8 cellular contexts compared by ENCODE assay signal in the genomic region with DNA sequence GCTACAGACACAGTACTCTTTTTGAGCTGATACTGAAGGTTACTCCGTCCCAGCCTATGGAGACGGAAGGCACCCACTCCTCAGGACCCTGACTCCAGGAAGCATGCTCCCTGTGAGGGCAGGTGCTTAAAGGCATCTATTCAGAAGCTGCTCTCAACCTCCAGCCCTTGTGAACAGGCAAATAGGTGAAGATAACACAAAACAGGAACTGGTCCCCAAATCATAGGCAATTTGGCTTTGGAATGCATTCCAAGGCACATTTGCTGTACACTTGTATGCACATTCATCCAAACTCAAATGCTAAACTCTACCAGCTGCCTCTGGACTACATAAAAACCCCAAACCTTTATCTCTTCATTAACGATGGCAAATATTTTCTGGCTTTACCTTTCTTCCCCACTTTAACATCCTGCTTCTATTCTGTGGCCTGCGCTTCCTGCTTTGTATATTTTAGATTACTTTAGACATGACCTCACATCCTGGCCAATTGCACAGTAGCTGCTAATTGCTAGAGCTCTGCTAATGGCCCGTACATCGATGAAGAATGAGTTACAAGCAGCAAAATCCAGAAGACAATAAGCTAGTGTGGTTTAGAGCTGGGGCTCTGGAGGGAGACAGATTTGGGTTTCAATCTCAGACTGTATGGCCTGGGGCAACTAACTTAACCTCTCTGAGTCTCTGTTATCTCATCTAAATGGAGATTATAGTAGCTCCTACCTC. TPM values are rescaled to one million over a fixed set of nuclear protein-coding genes. Genes with fewer than 3 reads are reported as not detected.
DNase-seq lines count a peak whose midpoint lies in the region; ATAC-seq, FAIRE-seq and TF ChIP-seq lines count a peak whose summit lies in the region.

No MANE protein-coding gene starts in this region.

- ATAC-seq in GM19463 (IDR thresholded peaks at IDR 0.05; ENCODE audit: unreplicated experiment): peak; percentile 25
- ATAC-seq in activated naive CD4-positive, alpha-beta T cell treated with anti-CD3 and anti-CD28 coated beads, Interleukin-2, amount 50 U/mL, for 72 hours: peak in 1 of 2 donors; percentile 21

- H3K79me2 ChIP-seq in Karpas-422 (ENCODE audit: low read length): peaks cover 79% of the 10 kb centered on the region

- H3K9me2 ChIP-seq in Karpas-422 (replicated peaks; ENCODE audit: insufficient read depth, low read length): no peaks in the 10 kb centered on the region

- peaks cover 41% of the 10 kb centered on the region for H3K27me3 Mint-ChIP-seq in type B pancreatic cell

- peak overlapping the region; percentile 26 for H3K4me3 ChIP-seq in GM12875 (ENCODE audit: low read depth, low read length)
- H3K4me3 ChIP-seq in Karpas-422 (ENCODE audit: low read length): peak overlapping the region; percentile 79

- H3K36me3 ChIP-seq in Karpas-422 (ENCODE audit: insufficient read depth, low read length): peaks cover 25% of the 10 kb centered on the region

- no peak overlapping the region for H2AFZ ChIP-seq in Karpas-422 (ENCODE audit: low read length)

- peaks cover 10% of the 10 kb centered on the region; the same call in 1 of the 2 replicates for H4K20me1 ChIP-seq in Karpas-422 (ENCODE audit: insufficient read depth, low read depth, low read length)

- FAIRE-seq in D721Med (lab: Jason Lieb, UNC): no peak

- H3K4me1 Mint-ChIP-seq in type B pancreatic cell (ENCODE audit: unreplicated experiment): peaks cover 29% of the 10 kb centered on the region

- no peaks in the 10 kb centered on the region for H3K9me3 Mint-ChIP-seq in activated naive CD4-positive, alpha-beta T cell treated with anti-CD3 and anti-CD28 coated beads, Interleukin-2, amount 50 U/mL, for 72 hours
- H3K9me3 Mint-ChIP-seq in type B pancreatic cell: peaks cover 3% of the 10 kb centered on the region

- H3K36me3 Mint-ChIP-seq in activated naive CD4-positive, alpha-beta T cell treated with anti-CD3 and anti-CD28 coated beads, Interleukin-2, amount 50 U/mL, for 72 hours: peaks cover 15 to 31% of the 10 kb centered on the region in 2 donors
- peaks cover 12% of the 10 kb centered on the region for H3K36me3 Mint-ChIP-seq in type B pancreatic cell

- H3K4me1 ChIP-seq in Karpas-422 (ENCODE audit: low read length): peaks cover 85% of the 10 kb centered on the region

- peak overlapping the region; percentile 8 to 96 for H3K27ac Mint-ChIP-seq in activated naive CD4-positive, alpha-beta T cell treated with anti-CD3 and anti-CD28 coated beads, Interleukin-2, amount 50 U/mL, for 72 hours
- H3K27ac Mint-ChIP-seq in type B pancreatic cell: no peak overlapping the region

- H3K4me2 ChIP-seq in Karpas-422 (ENCODE audit: low read depth, low read length, poor library complexity, severe bottlenecking): peak overlapping the region; percentile 88

- H3K9ac ChIP-seq in Karpas-422 (ENCODE audit: low read length): peak overlapping the region; percentile 86

- H3K27me3 ChIP-seq in Karpas-422 (ENCODE audit: low read length): no peaks in the 10 kb centered on the region

- peak; percentile 92 for DNase-seq in Karpas-422
- DNase-seq in activated naive CD4-positive, alpha-beta T cell treated with anti-CD3 and anti-CD28 coated beads, Interleukin-2, amount 50 U/mL, for 72 hours (ENCODE audit: low spot score in 2 of 2): no peak
- DNase-seq in type B pancreatic cell (ENCODE audit: extremely low spot score, unreplicated experiment): no peak
- DNase-seq in HuH-7.5 (ENCODE audit: low spot score): no peak
- no peak for DNase-seq in stimulated activated CD4-positive, alpha-beta T cell treated with anti-CD3 and anti-CD28 coated beads, Interleukin-12 subunit alpha, Interleukin-12 subunit beta, amount 100 ng/mL, for 4 hours
- no peak for DNase-seq in D721Med (ENCODE audit: insufficient read length, low spot score)

- no peaks in the 10 kb centered on the region for H3K9me3 ChIP-seq in Karpas-422 (ENCODE audit: low read length)

- TF ChIP-seq CTCF in GM12875 (IDR thresholded peaks at IDR 0.05; ENCODE audit: borderline replicate concordance, insufficient read depth, low read depth, low read length): no peak
- TF ChIP-seq CTCF in type B pancreatic cell (conservative IDR thresholded peaks at IDR 0.05): no peak
- no peak for TF ChIP-seq CTCF in D721Med (IDR thresholded peaks at IDR 0.05; ENCODE audit: insufficient read depth, missing control alignments)

- H3K4me3 Mint-ChIP-seq in type B pancreatic cell: peak overlapping the region; percentile 32

- H3K27ac ChIP-seq in Karpas-422 (ENCODE audit: low read length): peak overlapping the region; percentile 94

RNA-seq across cellular contexts. Expression of gene SEL1L3, which starts 3.2 kb away (rescaled TPM):
- 222 and 271 TPM in 2 replicates for total RNA-seq in Karpas-422 (2014; rRNA removed; shearing (Covaris generic); ENCODE audit: low replicate concordance)
- 10 to 100 TPM; 32.8 to 44.3 TPM for total RNA-seq in activated naive CD4-positive, alpha-beta T cell treated with anti-CD3 and anti-CD28 coated beads, Interleukin-2, amount 50 U/mL, for 72 hours
- 28.2 and 43.8 TPM in 2 replicates for total RNA-seq in type B pancreatic cell (ENCODE audit: low replicate concordance)

RNA-seq across cellular contexts. Expression of gene SMIM20, which starts 54.4 kb away (rescaled TPM):
- total RNA-seq in Karpas-422 (2014; rRNA removed; shearing (Covaris generic); ENCODE audit: low replicate concordance): 53.2 and 85.2 TPM in 2 replicates
- total RNA-seq in activated naive CD4-positive, alpha-beta T cell treated with anti-CD3 and anti-CD28 coated beads, Interleukin-2, amount 50 U/mL, for 72 hours: 10 to 100 TPM; 19.7 to 21.3 TPM
- total RNA-seq in type B pancreatic cell (ENCODE audit: low replicate concordance): 25.3 and 28.0 TPM in 2 replicates
